Comparison of ENCODE assay signal across 13 cellular contexts in genomic region chr11:130945945-130946344, GRCh38. TPM values are rescaled to one million over a fixed set of nuclear protein-coding genes. Genes with fewer than 3 reads are reported as not detected.
DNase-seq lines count a peak whose midpoint lies in the region; ATAC-seq and TF ChIP-seq lines count a peak whose summit lies in the region.
"Had no signal": no experiment of that assay in that cellular context is flagged by ENCODE, and none has a peak within 500 bp of the region (broad histone marks: within the 10 kb centered on the region; RNA-seq: fewer than 3 reads in every experiment).

No MANE protein-coding gene starts in this region.

- H3K36me3 Mint-ChIP-seq in activated CD4-positive, alpha-beta T cell treated with anti-CD3 and anti-CD28 coated beads, Interleukin-2, amount 10 ng/mL, durations not matched to agents 24 days and 14 days (ENCODE audit: low read depth): no peaks in the 10 kb centered on the region
- no peaks in the 10 kb centered on the region for H3K36me3 Mint-ChIP-seq in WTC11

- no peaks in the 10 kb centered on the region for H3K36me3 ChIP-seq in uterus

- H3K9me3 Mint-ChIP-seq in activated CD4-positive, alpha-beta T cell treated with anti-CD3 and anti-CD28 coated beads, Interleukin-2, amount 10 ng/mL, durations not matched to agents 24 days and 14 days: no peaks in the 10 kb centered on the region
- H3K9me3 Mint-ChIP-seq in WTC11: no peaks in the 10 kb centered on the region
- H3K9me3 Mint-ChIP-seq: dendritic cell treated with granulocyte-macrophage colony-stimulating factor and Interleukin-4, amounts not matched to agents 40 ng/mL and 50 ng/mL, for 4 days had no signal

- H3K27me3 Mint-ChIP-seq in activated CD4-positive, alpha-beta T cell treated with anti-CD3 and anti-CD28 coated beads, Interleukin-2, amount 10 ng/mL, durations not matched to agents 24 days and 14 days: no peaks in the 10 kb centered on the region
- H3K27me3 Mint-ChIP-seq in WTC11 (ENCODE audit: low read depth): peaks cover 7% of the 10 kb centered on the region
- H3K27me3 Mint-ChIP-seq: dendritic cell treated with granulocyte-macrophage colony-stimulating factor and Interleukin-4, amounts not matched to agents 40 ng/mL and 50 ng/mL, for 4 days had no signal

- H3K4me1 Mint-ChIP-seq in activated CD4-positive, alpha-beta T cell treated with anti-CD3 and anti-CD28 coated beads, Interleukin-2, amount 10 ng/mL, durations not matched to agents 24 days and 14 days: peaks cover 9% of the 10 kb centered on the region
- no peaks in the 10 kb centered on the region for H3K4me1 Mint-ChIP-seq in WTC11

- H3K4me3 ChIP-seq in uterus: no peak overlapping the region

- no peak for TF ChIP-seq POLR2A in uterus (IDR thresholded peaks at IDR 0.05)

- TF ChIP-seq CTCF in uterus (IDR thresholded peaks at IDR 0.05) (no peak), WTC11 (IDR thresholded peaks at IDR 0.05) (no peak)

- intact Hi-C loops in activated CD4-positive, alpha-beta T cell treated with anti-CD3 and anti-CD28 coated beads, Interleukin-2, amount 10 ng/mL, durations not matched to agents 24 days and 14 days (cut with micrococcal nuclease): no loop called here
- intact Hi-C loops in left colon (cut with DNase I, micrococcal nuclease) (no loop called here), uterus (cut with DNase I; ENCODE audit: low total_unique reads) (no loop called here)

- H3K27ac ChIP-seq in uterus: peak overlapping the region in 1 of 2 donors; percentile 34

- CTCF ChIA-PET in WTC11 (lab: Charles Lee): no interaction called here

- no peaks in the 10 kb centered on the region for H3K4me1 ChIP-seq in uterus

- H3K27ac Mint-ChIP-seq in activated CD4-positive, alpha-beta T cell treated with anti-CD3 and anti-CD28 coated beads, Interleukin-2, amount 10 ng/mL, durations not matched to agents 24 days and 14 days: no peak overlapping the region
- H3K27ac Mint-ChIP-seq in WTC11: no peak overlapping the region
- H3K27ac Mint-ChIP-seq: dendritic cell treated with granulocyte-macrophage colony-stimulating factor and Interleukin-4, amounts not matched to agents 40 ng/mL and 50 ng/mL, for 4 days had no signal

- DNase-seq in activated CD4-positive, alpha-beta T cell treated with anti-CD3 and anti-CD28 coated beads, Interleukin-2, amount 10 ng/mL, durations not matched to agents 24 days and 14 days: peak; percentile 28
- DNase-seq in activated CD4-positive, alpha-beta T cell treated with anti-CD3 and anti-CD28 coated beads, Interleukin-2, amount 50 U/mL, for 48 hours: no peak
- DNase-seq in epidermal melanocyte (ENCODE audit: insufficient read length, low spot score) (peak; percentile 23), left colon (peak; percentile 7 to 24), uterus (peak; percentile 52 to 64), WTC11 (ENCODE audit: low spot score) (no peak)
- DNase-seq: 8988T; NCI-H510A treated with DMSO at 0.1 percent for 48 hours; stimulated activated CD8-positive, alpha-beta memory T cell treated with anti-CD3 and anti-CD28 coated beads, Interleukin-4, amount 100 ng/mL, for 48 hours; T-helper 1 cell had no signal

- ATAC-seq in left colon (no peak), WTC11 (no peak), HG03135 (IDR thresholded peaks at IDR 0.05; ENCODE audit: unreplicated experiment) (no peak), GM19324 (IDR thresholded peaks at IDR 0.05; ENCODE audit: low FRiP score, unreplicated experiment) (no peak)

- no peak overlapping the region for H3K4me3 Mint-ChIP-seq in activated CD4-positive, alpha-beta T cell treated with anti-CD3 and anti-CD28 coated beads, Interleukin-2, amount 10 ng/mL, durations not matched to agents 24 days and 14 days
- no peak overlapping the region for H3K4me3 Mint-ChIP-seq in WTC11
- H3K4me3 Mint-ChIP-seq: dendritic cell treated with granulocyte-macrophage colony-stimulating factor and Interleukin-4, amounts not matched to agents 40 ng/mL and 50 ng/mL, for 4 days had no signal

- H3K27me3 ChIP-seq in uterus: no peaks in the 10 kb centered on the region

- no peaks in the 10 kb centered on the region for H3K9me3 ChIP-seq in uterus

- POLR2A ChIA-PET in WTC11 (lab: Charles Lee): no interaction called here

TF ChIP-seq in WTC11, 78 proteins besides CTCF, POLR2A, EP300 and RAD21 (continues in another document):
- TF ChIP-seq, protein P1, sequence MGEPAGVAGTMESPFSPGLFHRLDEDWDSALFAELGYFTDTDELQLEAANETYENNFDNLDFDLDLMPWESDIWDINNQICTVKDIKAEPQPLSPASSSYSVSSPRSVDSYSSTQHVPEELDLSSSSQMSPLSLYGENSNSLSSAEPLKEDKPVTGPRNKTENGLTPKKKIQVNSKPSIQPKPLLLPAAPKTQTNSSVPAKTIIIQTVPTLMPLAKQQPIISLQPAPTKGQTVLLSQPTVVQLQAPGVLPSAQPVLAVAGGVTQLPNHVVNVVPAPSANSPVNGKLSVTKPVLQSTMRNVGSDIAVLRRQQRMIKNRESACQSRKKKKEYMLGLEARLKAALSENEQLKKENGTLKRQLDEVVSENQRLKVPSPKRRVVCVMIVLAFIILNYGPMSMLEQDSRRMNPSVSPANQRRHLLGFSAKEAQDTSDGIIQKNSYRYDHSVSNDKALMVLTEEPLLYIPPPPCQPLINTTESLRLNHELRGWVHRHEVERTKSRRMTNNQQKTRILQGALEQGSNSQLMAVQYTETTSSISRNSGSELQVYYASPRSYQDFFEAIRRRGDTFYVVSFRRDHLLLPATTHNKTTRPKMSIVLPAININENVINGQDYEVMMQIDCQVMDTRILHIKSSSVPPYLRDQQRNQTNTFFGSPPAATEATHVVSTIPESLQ (CRISPR knock-in tag; IDR thresholded peaks at IDR 0.05): no peak
- TF ChIP-seq SP1 (CRISPR knock-in tag; conservative IDR thresholded peaks at IDR 0.05): no peak
- TF ChIP-seq, protein P2, sequence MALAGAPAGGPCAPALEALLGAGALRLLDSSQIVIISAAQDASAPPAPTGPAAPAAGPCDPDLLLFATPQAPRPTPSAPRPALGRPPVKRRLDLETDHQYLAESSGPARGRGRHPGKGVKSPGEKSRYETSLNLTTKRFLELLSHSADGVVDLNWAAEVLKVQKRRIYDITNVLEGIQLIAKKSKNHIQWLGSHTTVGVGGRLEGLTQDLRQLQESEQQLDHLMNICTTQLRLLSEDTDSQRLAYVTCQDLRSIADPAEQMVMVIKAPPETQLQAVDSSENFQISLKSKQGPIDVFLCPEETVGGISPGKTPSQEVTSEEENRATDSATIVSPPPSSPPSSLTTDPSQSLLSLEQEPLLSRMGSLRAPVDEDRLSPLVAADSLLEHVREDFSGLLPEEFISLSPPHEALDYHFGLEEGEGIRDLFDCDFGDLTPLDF (CRISPR knock-in tag; IDR thresholded peaks at IDR 0.05): no peak
- no peak for TF ChIP-seq MXD4 (CRISPR knock-in tag; IDR thresholded peaks at IDR 0.05; ENCODE audit: borderline replicate concordance)
- no peak for TF ChIP-seq NFATC4 (CRISPR knock-in tag; IDR thresholded peaks at IDR 0.05)
- no peak for TF ChIP-seq FOXJ3 (CRISPR knock-in tag; IDR thresholded peaks at IDR 0.05; ENCODE audit: borderline replicate concordance)
- no peak for TF ChIP-seq ERG (CRISPR knock-in tag; IDR thresholded peaks at IDR 0.05)
- TF ChIP-seq, protein P3, sequence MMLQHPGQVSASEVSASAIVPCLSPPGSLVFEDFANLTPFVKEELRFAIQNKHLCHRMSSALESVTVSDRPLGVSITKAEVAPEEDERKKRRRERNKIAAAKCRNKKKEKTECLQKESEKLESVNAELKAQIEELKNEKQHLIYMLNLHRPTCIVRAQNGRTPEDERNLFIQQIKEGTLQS (CRISPR knock-in tag; conservative IDR thresholded peaks at IDR 0.05): no peak
- no peak for TF ChIP-seq HMGA2 (CRISPR knock-in tag; IDR thresholded peaks at IDR 0.05)
- TF ChIP-seq, protein P4, sequence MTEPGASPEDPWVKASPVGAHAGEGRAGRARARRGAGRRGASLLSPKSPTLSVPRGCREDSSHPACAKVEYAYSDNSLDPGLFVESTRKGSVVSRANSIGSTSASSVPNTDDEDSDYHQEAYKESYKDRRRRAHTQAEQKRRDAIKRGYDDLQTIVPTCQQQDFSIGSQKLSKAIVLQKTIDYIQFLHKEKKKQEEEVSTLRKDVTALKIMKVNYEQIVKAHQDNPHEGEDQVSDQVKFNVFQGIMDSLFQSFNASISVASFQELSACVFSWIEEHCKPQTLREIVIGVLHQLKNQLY (CRISPR knock-in tag; IDR thresholded peaks at IDR 0.05): no peak
- TF ChIP-seq EMX1 (CRISPR knock-in tag; IDR thresholded peaks at IDR 0.05): no peak

RNA-seq across cellular contexts. Expression of gene SNX19, which starts 29.7 kb away (rescaled TPM):
- 48.7 and 52.9 TPM in 2 replicates for total RNA-seq in activated CD4-positive, alpha-beta T cell treated with anti-CD3 and anti-CD28 coated beads, Interleukin-2, amount 10 ng/mL, durations not matched to agents 24 days and 14 days
- total RNA-seq in left colon (10 to 100 TPM; 59.0 to 60.6 TPM), uterus (100 to 1,000 TPM in 1 of 4 donors, 10 to 100 TPM in 3; 24.4 to 226 (median 82.3) TPM), WTC11 (2021) (24.3 to 28.7 TPM (median 25.2 TPM) in 3 replicates)

Comparison
In these comparisons a context has a peak if more than half of its experiments do, and no peak if none do; other contexts are left out.
1. DNase-seq: peak in activated CD4-positive, alpha-beta T cell treated with anti-CD3 and anti-CD28 coated beads, Interleukin-2, amount 10 ng/mL, durations not matched to agents 24 days and 14 days (single experiment), epidermal melanocyte (single experiment), left colon (2 of 2) and uterus (2 of 2); none in activated CD4-positive, alpha-beta T cell treated with anti-CD3 and anti-CD28 coated beads, Interleukin-2, amount 50 U/mL, for 48 hours (0 of 2) and WTC11 (single experiment).